In the genomic region with DNA sequence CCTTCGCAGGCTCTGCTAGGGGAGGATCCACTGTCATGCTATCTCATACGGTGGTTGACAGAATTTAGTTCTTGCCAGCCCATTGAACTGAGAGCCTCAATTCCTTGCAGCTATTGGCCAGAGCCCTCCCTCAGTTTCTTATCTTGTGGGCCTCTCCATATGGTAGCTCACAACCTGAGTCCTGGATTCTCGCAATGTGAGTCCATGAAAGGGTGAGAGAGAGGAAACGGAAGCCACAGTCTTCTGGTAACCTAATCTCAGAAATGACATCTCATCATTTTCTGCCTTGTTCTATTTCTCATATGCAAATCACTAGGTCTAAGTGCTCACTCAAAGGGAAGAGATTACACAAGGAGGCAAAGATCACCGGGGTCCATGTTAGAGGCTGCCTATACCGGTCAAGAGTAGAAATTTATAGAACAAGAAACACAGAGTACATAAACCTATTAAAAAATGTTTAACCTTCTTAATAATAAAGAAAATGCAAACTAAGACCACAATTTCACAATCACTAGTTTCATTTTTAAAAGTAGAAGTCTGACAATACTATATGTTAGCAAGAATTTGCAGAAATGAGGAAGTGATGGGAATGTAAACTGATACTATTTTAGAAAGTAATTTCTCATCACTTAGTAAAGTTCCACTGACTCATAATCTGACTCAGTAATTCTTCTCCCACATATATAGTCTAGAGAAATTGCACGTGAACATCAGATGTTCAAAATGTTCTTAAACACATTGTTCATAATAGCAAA, we compare ENCODE assay signal across 9 cellular contexts.
DNase-seq lines count a peak whose midpoint lies in the region; ATAC-seq, FAIRE-seq and TF ChIP-seq lines count a peak whose summit lies in the region.
"Had no signal": no experiment of that assay in that cellular context is flagged by ENCODE, and none has a peak within 500 bp of the region (broad histone marks: within the 10 kb centered on the region; RNA-seq: fewer than 3 reads in every experiment).

No MANE protein-coding gene starts in this region.

- H3K36me3 ChIP-seq in SK-N-SH (replicated peaks in 1 of 2; ENCODE audit: control insufficient read depth in 1 of 2, insufficient read depth in 2 of 2, low read length in 1 of 2) (no peaks in the 10 kb centered on the region), Peyer's patch (no peaks in the 10 kb centered on the region), kidney (ENCODE audit: control insufficient read depth in 1 of 2, insufficient read depth in 2 of 2, low read length in 2 of 2) (no peaks in the 10 kb centered on the region)
- H3K36me3 ChIP-seq in naive thymus-derived CD4-positive, alpha-beta T cell (ENCODE audit: control insufficient read depth in 2 of 3, insufficient read depth in 3 of 3, low read length in 3 of 3): no peaks in the 10 kb centered on the region
- H3K36me3 ChIP-seq: cardiac muscle cell had no signal

- H2AFZ ChIP-seq in SK-N-SH (ENCODE audit: low read depth): peak overlapping the region; percentile 69

- CTCF ChIA-PET in SK-N-SH (lab: Yijun Ruan, JAX): interaction anchor here (0.9 to 1.3 kb wide), 2 partner anchors 23 to 240 kb away, joined by 3 read pairs; no protein-coding TSS in a partner anchor
- CTCF ChIA-PET in naive thymus-derived CD4-positive, alpha-beta T cell (lab: Charles Lee): no interaction called here

- no peaks in the 10 kb centered on the region for H3K9me2 ChIP-seq in SK-N-SH

- no peak overlapping the region for H3K27ac Mint-ChIP-seq in naive thymus-derived CD4-positive, alpha-beta T cell

- no peak for FAIRE-seq in kidney (lab: Jason Lieb, UNC)

- POLR2A ChIA-PET in SK-N-SH (lab: Yijun Ruan, JAX): no interaction called here
- POLR2A ChIA-PET in naive thymus-derived CD4-positive, alpha-beta T cell (lab: Charles Lee): no interaction called here

- ATAC-seq in GM19035 (IDR thresholded peaks at IDR 0.05; ENCODE audit: unreplicated experiment): peak; percentile 94
- peak; percentile 95 for ATAC-seq in HG03066 (IDR thresholded peaks at IDR 0.05; ENCODE audit: low read depth, unreplicated experiment)
- peak; percentile 76 for ATAC-seq in naive thymus-derived CD4-positive, alpha-beta T cell

- peak in 1 of 2 experiments; percentile 10; a peak in 1 of 4 replicates for TF ChIP-seq EP300 in SK-N-SH (IDR thresholded peaks at IDR 0.05; ENCODE audit: borderline replicate concordance in 1 of 2, low read depth in 1 of 2, low read length in 1 of 2)

- H3K4me3 ChIP-seq in SK-N-SH (ENCODE audit: low read depth in 2 of 2, low read length in 1 of 2) (no peak overlapping the region), Peyer's patch (no peak overlapping the region), kidney (ENCODE audit: low read length in 2 of 2) (no peak overlapping the region)
- no peak overlapping the region for H3K4me3 ChIP-seq in naive thymus-derived CD4-positive, alpha-beta T cell (ENCODE audit: low read length)
- H3K4me3 ChIP-seq: cardiac muscle cell had no signal

- TF ChIP-seq POLR2A in Peyer's patch (IDR thresholded peaks at IDR 0.05): no peak

- DNase-seq in AG08395 (ENCODE audit: low spot score) (peak; percentile 35), SK-N-SH (no peak), Peyer's patch (no peak), kidney (no peak), NCI-H2081 treated with DMSO at 0.1 percent for 48 hours (lab: John Stamatoyannopoulos, UW) (no peak)
- DNase-seq in naive thymus-derived CD4-positive, alpha-beta T cell: no peak

- peak overlapping the region in 1 of 2 experiments; percentile 75; a peak in 2 of 4 replicates for H3K27ac ChIP-seq in SK-N-SH (ENCODE audit: low read depth in 2 of 2, low read length in 1 of 2)
- no peak overlapping the region for H3K27ac ChIP-seq in naive thymus-derived CD4-positive, alpha-beta T cell (ENCODE audit: low read depth, low read length)
- no peak overlapping the region for H3K27ac ChIP-seq in Peyer's patch
- H3K27ac ChIP-seq in kidney (ENCODE audit: low read depth in 2 of 2, low read length in 2 of 2): no peak overlapping the region
- H3K27ac ChIP-seq: cardiac muscle cell had no signal

- H3K9ac ChIP-seq in SK-N-SH (no peak overlapping the region), kidney (ENCODE audit: low read length in 2 of 2) (no peak overlapping the region)

- peak overlapping the region; percentile 29; the same call in 1 of the 2 replicates for H3K4me2 ChIP-seq in SK-N-SH

- peaks cover 0 to 2% (median 0%) of the 10 kb centered on the region in 5 donors for H3K27me3 Mint-ChIP-seq in naive thymus-derived CD4-positive, alpha-beta T cell

- H3F3A ChIP-seq in SK-N-SH (replicated peaks; ENCODE audit: insufficient read depth): peaks cover 7% of the 10 kb centered on the region

- peaks cover 0 to 2% (median 0%) of the 10 kb centered on the region in 7 donors for H3K4me1 Mint-ChIP-seq in naive thymus-derived CD4-positive, alpha-beta T cell

- peaks cover 0 to 16% (median 3%) of the 10 kb centered on the region in 11 donors for H3K9me3 Mint-ChIP-seq in naive thymus-derived CD4-positive, alpha-beta T cell

- H3K4me3 Mint-ChIP-seq in naive thymus-derived CD4-positive, alpha-beta T cell: no peak overlapping the region

- H3K9me3 ChIP-seq in SK-N-SH (no peaks in the 10 kb centered on the region), Peyer's patch (no peaks in the 10 kb centered on the region), kidney (ENCODE audit: control insufficient read depth in 1 of 2, low read length in 2 of 2) (no peaks in the 10 kb centered on the region)
- H3K9me3 ChIP-seq in naive thymus-derived CD4-positive, alpha-beta T cell (ENCODE audit: control insufficient read depth in 2 of 3, low read length in 3 of 3): no peaks in the 10 kb centered on the region

- H3K79me2 ChIP-seq in SK-N-SH (ENCODE audit: insufficient read depth): no peaks in the 10 kb centered on the region

- H3K27me3 ChIP-seq in SK-N-SH (ENCODE audit: insufficient read depth) (no peaks in the 10 kb centered on the region), Peyer's patch (no peaks in the 10 kb centered on the region)
- no peaks in the 10 kb centered on the region for H3K27me3 ChIP-seq in naive thymus-derived CD4-positive, alpha-beta T cell (ENCODE audit: control insufficient read depth in 2 of 2, insufficient read depth in 2 of 2, low read length in 2 of 2)
- H3K27me3 ChIP-seq: cardiac muscle cell had no signal

- no peak for TF ChIP-seq RAD21 in SK-N-SH (IDR thresholded peaks at IDR 0.05; ENCODE audit: low read length)

- TF ChIP-seq CTCF in SK-N-SH (IDR thresholded peaks at IDR 0.05): no peak
- TF ChIP-seq CTCF in Peyer's patch (IDR thresholded peaks at IDR 0.05): no peak
- no peak for TF ChIP-seq CTCF in kidney (IDR thresholded peaks at IDR 0.05; ENCODE audit: borderline replicate concordance, extremely low read depth, insufficient read depth)

- WGBS in SK-N-SH (ENCODE audit: low lambda C conversion rate): 64% methylated on average over 6 of the region's 7 CpGs

- intact Hi-C loops in naive thymus-derived CD4-positive, alpha-beta T cell (cut with micrococcal nuclease): no loop called here
- intact Hi-C loops in kidney (cut with DNase I): no loop called here

- H3K4me1 ChIP-seq in SK-N-SH (ENCODE audit: control insufficient read depth in 1 of 2, insufficient read depth in 2 of 2, low read depth in 1 of 2, low read length in 1 of 2): no peaks in the 10 kb centered on the region; a peak in 2 of 4 replicates
- no peaks in the 10 kb centered on the region for H3K4me1 ChIP-seq in naive thymus-derived CD4-positive, alpha-beta T cell (ENCODE audit: control insufficient read depth in 2 of 2, insufficient read depth in 2 of 2, low read length in 2 of 2)
- no peaks in the 10 kb centered on the region for H3K4me1 ChIP-seq in Peyer's patch
- no peaks in the 10 kb centered on the region for H3K4me1 ChIP-seq in kidney (ENCODE audit: control insufficient read depth in 1 of 2, insufficient read depth in 1 of 2, low read depth in 1 of 2, low read length in 2 of 2)

- no peaks in the 10 kb centered on the region for H3K36me3 Mint-ChIP-seq in naive thymus-derived CD4-positive, alpha-beta T cell

- no peaks in the 10 kb centered on the region for H4K20me1 ChIP-seq in SK-N-SH (ENCODE audit: insufficient read depth)

TF ChIP-seq in SK-N-SH, 30 proteins besides CTCF, POLR2A, EP300 and RAD21 (continues in another document):
- no peak for TF ChIP-seq YY1 (IDR thresholded peaks at IDR 0.05; ENCODE audit: low read depth)
- TF ChIP-seq RCOR1 (IDR thresholded peaks at IDR 0.05; ENCODE audit: low read length): no peak
- TF ChIP-seq GATA2 (CRISPR knock-in tag; IDR thresholded peaks at IDR 0.05): no peak
- no peak; the same call in 1 of the 2 replicates for TF ChIP-seq NFIC (IDR thresholded peaks at IDR 0.05; ENCODE audit: borderline replicate concordance)
- TF ChIP-seq, protein P1, sequence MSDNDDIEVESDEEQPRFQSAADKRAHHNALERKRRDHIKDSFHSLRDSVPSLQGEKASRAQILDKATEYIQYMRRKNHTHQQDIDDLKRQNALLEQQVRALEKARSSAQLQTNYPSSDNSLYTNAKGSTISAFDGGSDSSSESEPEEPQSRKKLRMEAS (IDR thresholded peaks at IDR 0.05; ENCODE audit: low read depth): peak; percentile 54; the same call in 1 of the 2 replicates
- TF ChIP-seq POLR2AphosphoS5 (IDR thresholded peaks at IDR 0.05; ENCODE audit: low read depth, low read length): no peak
- TF ChIP-seq, protein P2, sequence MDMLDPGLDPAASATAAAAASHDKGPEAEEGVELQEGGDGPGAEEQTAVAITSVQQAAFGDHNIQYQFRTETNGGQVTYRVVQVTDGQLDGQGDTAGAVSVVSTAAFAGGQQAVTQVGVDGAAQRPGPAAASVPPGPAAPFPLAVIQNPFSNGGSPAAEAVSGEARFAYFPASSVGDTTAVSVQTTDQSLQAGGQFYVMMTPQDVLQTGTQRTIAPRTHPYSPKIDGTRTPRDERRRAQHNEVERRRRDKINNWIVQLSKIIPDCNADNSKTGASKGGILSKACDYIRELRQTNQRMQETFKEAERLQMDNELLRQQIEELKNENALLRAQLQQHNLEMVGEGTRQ (IDR thresholded peaks at IDR 0.05; ENCODE audit: borderline replicate concordance, low read depth, low read length): no peak
- TF ChIP-seq TCF12 (IDR thresholded peaks at IDR 0.05): peak; percentile 71
- TF ChIP-seq FOXM1 (IDR thresholded peaks at IDR 0.05; ENCODE audit: low read depth): no peak
- no peak for TF ChIP-seq FOXJ3 (CRISPR knock-in tag; IDR thresholded peaks at IDR 0.05)
- TF ChIP-seq GABPA (IDR thresholded peaks at IDR 0.05; ENCODE audit: low read depth): no peak
- no peak for TF ChIP-seq SMC3 (IDR thresholded peaks at IDR 0.05; ENCODE audit: low read depth, low read length)
- TF ChIP-seq, protein P3, sequence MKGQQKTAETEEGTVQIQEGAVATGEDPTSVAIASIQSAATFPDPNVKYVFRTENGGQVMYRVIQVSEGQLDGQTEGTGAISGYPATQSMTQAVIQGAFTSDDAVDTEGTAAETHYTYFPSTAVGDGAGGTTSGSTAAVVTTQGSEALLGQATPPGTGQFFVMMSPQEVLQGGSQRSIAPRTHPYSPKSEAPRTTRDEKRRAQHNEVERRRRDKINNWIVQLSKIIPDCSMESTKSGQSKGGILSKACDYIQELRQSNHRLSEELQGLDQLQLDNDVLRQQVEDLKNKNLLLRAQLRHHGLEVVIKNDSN (IDR thresholded peaks at IDR 0.05; ENCODE audit: borderline replicate concordance, low read depth): no peak
- TF ChIP-seq EZH2phosphoT487 (IDR thresholded peaks at IDR 0.05; ENCODE audit: borderline replicate concordance, low read depth): no peak
- TF ChIP-seq MXI1 (IDR thresholded peaks at IDR 0.05; ENCODE audit: low read depth, low read length): no peak
